In genomic region chr5:137618476-137618875, GRCh38 we compare ENCODE assay signal across 18 cellular contexts.
"Had no signal": no experiment of that assay in that cellular context is flagged by ENCODE, and none has a peak within 500 bp of the region (broad histone marks: within the 10 kb centered on the region; RNA-seq: fewer than 3 reads in every experiment).

No MANE protein-coding gene starts in this region.

- H3K4me3 ChIP-seq: esophagus muscularis mucosa, gastrocnemius medialis, heart right ventricle, ovary, right atrium auricular region, smooth muscle cell, tibial artery, upper lobe of left lung, vagina had no signal

- H3K27ac ChIP-seq: epithelial cell of prostate, esophagus muscularis mucosa, neutrophil, ovary had no signal

- H3K36me3 ChIP-seq: gastrocnemius medialis, neutrophil, ovary, right atrium auricular region, tibial artery, upper lobe of left lung had no signal

- H3K27me3 ChIP-seq: esophagus muscularis mucosa, gastrocnemius medialis, heart right ventricle, neutrophil, ovary, right atrium auricular region, tibial artery, upper lobe of left lung, vagina had no signal

- DNase-seq: effector memory CD4-positive, alpha-beta T cell; gastrocnemius medialis; heart right ventricle; hypothalamus; kidney glomerular epithelial cell; naive thymus-derived CD8-positive, alpha-beta T cell; ovary; stimulated activated CD4-positive, alpha-beta T cell treated with anti-CD3 and anti-CD28 coated beads, Interleukin-2, amount 100 ng/mL, for 48 hours; stimulated activated naive CD4-positive, alpha-beta T cell treated with Interleukin-2 at 50 U/mL for 16 hours; tibial artery had no signal

- H3K9me3 ChIP-seq: esophagus muscularis mucosa, gastrocnemius medialis, heart right ventricle, neutrophil, ovary, right atrium auricular region, tibial artery, upper lobe of left lung, vagina had no signal

- FAIRE-seq: islet of Langerhans had no signal
